18 cellular contexts compared by ENCODE assay signal in the genomic region with DNA sequence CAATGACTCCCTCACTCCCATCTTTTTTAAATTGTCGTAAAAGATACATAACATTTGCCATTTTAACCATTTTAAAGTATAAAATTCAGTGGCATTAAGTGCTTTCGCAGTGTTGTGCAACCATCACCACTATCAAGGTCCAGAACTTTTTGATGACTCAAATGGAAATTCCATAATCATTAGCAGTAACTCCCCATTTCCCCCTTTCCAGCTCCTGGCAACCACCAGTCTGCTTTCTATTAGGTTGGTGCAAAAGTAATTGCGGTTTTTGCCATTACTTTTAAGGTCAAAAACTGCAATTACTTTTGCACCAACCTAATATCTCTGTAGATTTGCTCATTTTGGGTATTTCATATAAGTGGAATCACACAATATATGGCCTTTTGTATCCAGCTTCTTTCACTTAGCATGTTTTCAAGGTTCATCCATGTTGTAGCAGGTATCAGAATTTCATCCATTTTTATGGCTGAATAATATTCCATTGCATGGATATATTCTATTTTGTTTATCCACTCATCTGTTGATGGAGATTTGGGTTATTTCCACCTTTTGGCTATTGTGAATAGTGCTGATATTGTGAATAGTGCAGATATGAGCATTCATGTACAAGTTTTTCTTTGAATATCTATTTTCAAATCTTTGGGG.
DNase-seq lines count a peak whose midpoint lies in the region; ATAC-seq, FAIRE-seq and TF ChIP-seq lines count a peak whose summit lies in the region.
"Had no signal": no experiment of that assay in that cellular context is flagged by ENCODE, and none has a peak within 500 bp of the region (broad histone marks: within the 10 kb centered on the region; RNA-seq: fewer than 3 reads in every experiment).

No MANE protein-coding gene starts in this region.

- CTCF ChIA-PET in PC-3 (lab: Charles Lee) (no interaction called here), HepG2 (lab: Yijun Ruan, JAX; ENCODE audit: low intra/inter-chr PET ratio, low total read pairs) (no interaction called here)

- intact Hi-C loops in PC-3 (cut with micrococcal nuclease) (no loop called here), HepG2 (cut with micrococcal nuclease; ENCODE audit: unreplicated experiment) (no loop called here)

- TF ChIP-seq POLR2A in HepG2 (IDR thresholded peaks at IDR 0.05; ENCODE audit: insufficient read depth in 1 of 2, low read depth in 2 of 2, low read length in 2 of 2), result no peak

- TF ChIP-seq RAD21 in HepG2 (CRISPR knock-in tag; IDR thresholded peaks at IDR 0.05), result no peak

- H3K9ac ChIP-seq in PC-3 (ENCODE audit: low read length), result no peak overlapping the region
- no peak overlapping the region for H3K9ac ChIP-seq in HepG2 (ENCODE audit: insufficient read depth, low read depth, low read length)

- DNase-seq in EL (peak; percentile 90), PC-3 (peak; percentile 62), cardiac fibroblast (ENCODE audit: low read depth in 2 of 2) (peak; percentile 91), HepG2 (ENCODE audit: low spot score) (no peak), D721Med (ENCODE audit: insufficient read length, low spot score) (no peak)
- DNase-seq: activated CD4-positive, alpha-beta T cell treated with anti-CD3 and anti-CD28 coated beads, Interleukin-2, amount 50 U/mL, for 4 hours; amygdala; C1 segment of cervical spinal cord; DND-41; NCI-H1417 treated with DMSO at 0.1 percent for 48 hours; NCI-H510A treated with DMSO at 0.1 percent for 48 hours; RPMI8226; stimulated activated CD4-positive, alpha-beta T cell treated with anti-CD3 and anti-CD28 coated beads, Interleukin-1b, Interleukin-23, amount 100 ng/mL, for 48 hours; upper lobe of left lung had no signal

- H4K20me1 ChIP-seq in PC-3 (ENCODE audit: low read length) (no peaks in the 10 kb centered on the region), HepG2 (ENCODE audit: insufficient read depth, low read length) (no peaks in the 10 kb centered on the region)

- FAIRE-seq in HepG2 (lab: Jason Lieb, UNC), result no peak
- no peak for FAIRE-seq in D721Med (lab: Jason Lieb, UNC)

- ATAC-seq in PC-3 (no peak), HepG2 (no peak), GM21737 (IDR thresholded peaks at IDR 0.05; ENCODE audit: unreplicated experiment) (no peak), GM21360 (IDR thresholded peaks at IDR 0.05; ENCODE audit: unreplicated experiment) (no peak), HG03354 (IDR thresholded peaks at IDR 0.05; ENCODE audit: poor library complexity, severe bottlenecking, unreplicated experiment) (no peak)

- BruUV-seq in PC-3 (replicated peaks; lab: Mats Ljungman, UMichigan) (no TSS peak), HepG2 (replicated peaks; lab: Mats Ljungman, UMichigan) (no TSS peak)

- H3K4me2 ChIP-seq in PC-3 (ENCODE audit: low read length), result no peak overlapping the region
- H3K4me2 ChIP-seq in HepG2 (ENCODE audit: low read depth, low read length), result no peak overlapping the region

- H3K9me2 ChIP-seq in PC-3 (replicated peaks; ENCODE audit: low read length), result no peaks in the 10 kb centered on the region

- H3K4me3 ChIP-seq in PC-3 (ENCODE audit: low read length) (no peak overlapping the region), cardiac fibroblast (replicated peaks in 1 of 2; ENCODE audit: low read depth in 2 of 2, low read length in 2 of 2) (no peak overlapping the region), HepG2 (replicated peaks in 1 of 3; ENCODE audit: insufficient read depth in 1 of 3, low read depth in 2 of 3, low read length in 3 of 3) (no peak overlapping the region)
- H3K4me3 ChIP-seq: prostate gland, upper lobe of left lung had no signal

- H3K27me3 ChIP-seq in PC-3 (ENCODE audit: low read length), result no peaks in the 10 kb centered on the region
- no peaks in the 10 kb centered on the region for H3K27me3 ChIP-seq in HepG2 (ENCODE audit: control insufficient read depth in 1 of 2, insufficient read depth in 2 of 2, low read length in 2 of 2)
- H3K27me3 ChIP-seq: upper lobe of left lung had no signal

- TF ChIP-seq CTCF in PC-3 (conservative IDR thresholded peaks at IDR 0.05; ENCODE audit: low read depth, low read length), result no peak
- no peak for TF ChIP-seq CTCF in cardiac fibroblast (IDR thresholded peaks at IDR 0.05; ENCODE audit: low read depth, low read length)
- TF ChIP-seq CTCF in HepG2 (CRISPR knock-in tag; IDR thresholded peaks at IDR 0.05), result no peak
- no peak for TF ChIP-seq CTCF in D721Med (IDR thresholded peaks at IDR 0.05; ENCODE audit: insufficient read depth, missing control alignments)

- TF ChIP-seq EP300 in HepG2 (IDR thresholded peaks at IDR 0.05; ENCODE audit: low read depth in 2 of 2, low read length in 2 of 2) (no peak), HepG2 (CRISPR knock-in tag; IDR thresholded peaks at IDR 0.05; ENCODE audit: borderline replicate concordance) (no peak)

- in situ Hi-C loops in HepG2 (cut with HindIII; ENCODE audit: extremely low pct_ligation_motif_present, low pct_unique_long_range_greater_than_20kb), result no loop called here

- H3F3A ChIP-seq in PC-3 (ENCODE audit: low read length, unreplicated experiment), result no peaks in the 10 kb centered on the region

- H3K36me3 ChIP-seq in PC-3 (ENCODE audit: low read depth, low read length) (no peaks in the 10 kb centered on the region), HepG2 (replicated peaks in 1 of 2; ENCODE audit: control insufficient read depth in 1 of 2, insufficient read depth in 2 of 2, low read length in 2 of 2) (no peaks in the 10 kb centered on the region)
- H3K36me3 ChIP-seq: prostate gland, upper lobe of left lung had no signal

- H2AFZ ChIP-seq in PC-3 (ENCODE audit: low read length) (no peak overlapping the region), HepG2 (ENCODE audit: low read length) (no peak overlapping the region)

- H3K4me1 ChIP-seq in PC-3 (ENCODE audit: insufficient read depth, low read length), result peaks cover 5% of the 10 kb centered on the region; the same call in 1 of the 2 replicates
- H3K4me1 ChIP-seq in HepG2 (ENCODE audit: insufficient read depth, low read length), result no peaks in the 10 kb centered on the region
- H3K4me1 ChIP-seq: prostate gland had no signal

- WGBS in HepG2 (ENCODE audit: low lambda C conversion rate), result 28% methylated on average over 3 of the region's 3 CpGs

- no peaks in the 10 kb centered on the region for H3K9me3 ChIP-seq in PC-3 (ENCODE audit: low read length)
- H3K9me3 ChIP-seq in HepG2 (ENCODE audit: low read length), result no peaks in the 10 kb centered on the region
- H3K9me3 ChIP-seq: prostate gland had no signal

- POLR2A ChIA-PET in PC-3 (lab: Charles Lee; ENCODE audit: unreplicated experiment), result no interaction called here
- POLR2A ChIA-PET in HepG2 (lab: Yijun Ruan, JAX), result no interaction called here

- H3K79me2 ChIP-seq in PC-3 (ENCODE audit: low read length) (no peaks in the 10 kb centered on the region), HepG2 (ENCODE audit: insufficient read depth, low read length) (no peaks in the 10 kb centered on the region)

- H3K27ac ChIP-seq in PC-3 (ENCODE audit: low read length) (no peak overlapping the region), HepG2 (ENCODE audit: extremely low read length, insufficient read depth, low read length) (no peak overlapping the region)
- H3K27ac ChIP-seq: prostate gland, upper lobe of left lung had no signal

Comparison
In these comparisons a context has a peak if more than half of its experiments do, and no peak if none do; other contexts are left out.
1. DNase-seq: peak in EL (single experiment), PC-3 (single experiment) and cardiac fibroblast (2 of 2); none in HepG2 (single experiment) and D721Med (single experiment).